ENCODE assay signal across 25 cellular contexts in genomic region chr3:89697321-89697916, GRCh38.
A peak's percentile ranks its signal among the peaks of the same experiment; 100 is the strongest.
DNase-seq lines count a peak whose midpoint lies in the region; ATAC-seq and TF ChIP-seq lines count a peak whose summit lies in the region.
"Had no signal": no experiment of that assay in that cellular context is flagged by ENCODE, and none has a peak within 500 bp of the region (broad histone marks: within the 10 kb centered on the region; RNA-seq: fewer than 3 reads in every experiment).

No MANE protein-coding gene starts in this region.

- H3K27ac Mint-ChIP-seq in activated naive CD4-positive, alpha-beta T cell treated with anti-CD3 and anti-CD28 coated beads, Interleukin-2, amount 10 ng/mL, durations not matched to agents 7 days and 5 days, result no peak overlapping the region
- H3K27ac Mint-ChIP-seq: activated naive CD8-positive, alpha-beta T cell treated with anti-CD3 and anti-CD28 coated beads, Interleukin-2, amount 10 ng/mL, durations not matched to agents 7 days and 5 days; stimulated activated effector memory CD8-positive, alpha-beta T cell treated with anti-CD3 and anti-CD28 coated beads, Interleukin-12 subunit alpha, Interleukin-12 subunit beta, amount 100 ng/mL, for 72 hours had no signal

- no peak overlapping the region for H3K4me3 Mint-ChIP-seq in activated naive CD4-positive, alpha-beta T cell treated with anti-CD3 and anti-CD28 coated beads, Interleukin-2, amount 10 ng/mL, durations not matched to agents 7 days and 5 days
- H3K4me3 Mint-ChIP-seq: activated naive CD8-positive, alpha-beta T cell treated with anti-CD3 and anti-CD28 coated beads, Interleukin-2, amount 10 ng/mL, durations not matched to agents 7 days and 5 days; neural crest cell; stimulated activated effector memory CD8-positive, alpha-beta T cell treated with anti-CD3 and anti-CD28 coated beads, Interleukin-12 subunit alpha, Interleukin-12 subunit beta, amount 100 ng/mL, for 72 hours had no signal

- CTCF ChIA-PET in RWPE1 (lab: Yijun Ruan, JAX), result interaction anchor here (0.6 kb wide), 1 partner anchor 315 kb away, joined by 3 read pairs; no protein-coding TSS in a partner anchor
- CTCF ChIA-PET in activated naive CD4-positive, alpha-beta T cell treated with anti-CD3 and anti-CD28 coated beads, Interleukin-2, amount 10 ng/mL, durations not matched to agents 7 days and 5 days (lab: Charles Lee), result no interaction called here

- POLR2A ChIA-PET in RWPE1 (lab: Yijun Ruan, JAX; ENCODE audit: low non-redundant PET), result no interaction called here

- peaks cover 19% of the 10 kb centered on the region for H3K9me3 Mint-ChIP-seq in activated naive CD4-positive, alpha-beta T cell treated with anti-CD3 and anti-CD28 coated beads, Interleukin-2, amount 10 ng/mL, durations not matched to agents 7 days and 5 days

- peak; percentile 35 for DNase-seq in DMS 273 treated with DMSO at 0.1 percent for 48 hours (lab: John Stamatoyannopoulos, UW)
- DNase-seq in RWPE1 (ENCODE audit: low spot score), result peak; percentile 16
- peak; percentile 30 for DNase-seq in kidney tubule cell (ENCODE audit: low spot score)
- no peak for DNase-seq in activated naive CD4-positive, alpha-beta T cell treated with anti-CD3 and anti-CD28 coated beads, Interleukin-2, amount 10 ng/mL, durations not matched to agents 7 days and 5 days
- no peak for DNase-seq in DMS153 (lab: John Stamatoyannopoulos, UW)
- no peak for DNase-seq in COLO668 (lab: John Stamatoyannopoulos, UW; ENCODE audit: unreplicated experiment)
- DNase-seq: activated CD8-positive, alpha-beta memory T cell treated with anti-CD3 and anti-CD28 coated beads for 24 hours; activated effector memory CD4-positive, alpha-beta T cell treated with Interleukin-2 at 50 U/mL for 16 hours; activated naive CD8-positive, alpha-beta T cell treated with anti-CD3 and anti-CD28 coated beads, Interleukin-2, amount 10 ng/mL, durations not matched to agents 7 days and 5 days; Caco-2; EL; glutamatergic neuron; NCI-H1417 treated with DMSO at 0.1 percent for 48 hours; NCI-H510A; right lobe of liver; stimulated activated CD4-positive, alpha-beta T cell treated with anti-CD3 and anti-CD28 coated beads, Interleukin-4, amount 100 ng/mL, for 24 hours; T-helper 2 cell; upper lobe of right lung had no signal

- H3K4me1 Mint-ChIP-seq in activated naive CD4-positive, alpha-beta T cell treated with anti-CD3 and anti-CD28 coated beads, Interleukin-2, amount 10 ng/mL, durations not matched to agents 7 days and 5 days, result no peaks in the 10 kb centered on the region
- H3K4me1 Mint-ChIP-seq: activated naive CD8-positive, alpha-beta T cell treated with anti-CD3 and anti-CD28 coated beads, Interleukin-2, amount 10 ng/mL, durations not matched to agents 7 days and 5 days; neural crest cell; stimulated activated effector memory CD8-positive, alpha-beta T cell treated with anti-CD3 and anti-CD28 coated beads, Interleukin-12 subunit alpha, Interleukin-12 subunit beta, amount 100 ng/mL, for 72 hours had no signal

- no peak for TF ChIP-seq CTCF in 22Rv1 (IDR thresholded peaks at IDR 0.05)
- no peak for TF ChIP-seq CTCF in RWPE1 (conservative IDR thresholded peaks at IDR 0.05; ENCODE audit: low read depth)

- no peaks in the 10 kb centered on the region for H3K27me3 Mint-ChIP-seq in activated naive CD4-positive, alpha-beta T cell treated with anti-CD3 and anti-CD28 coated beads, Interleukin-2, amount 10 ng/mL, durations not matched to agents 7 days and 5 days
- H3K27me3 Mint-ChIP-seq: activated naive CD8-positive, alpha-beta T cell treated with anti-CD3 and anti-CD28 coated beads, Interleukin-2, amount 10 ng/mL, durations not matched to agents 7 days and 5 days had no signal

- H3K27ac ChIP-seq in 22Rv1 (peak overlapping the region; percentile 18; the same call in 1 of the 2 replicates), RWPE1 (no peak overlapping the region)
- H3K27ac ChIP-seq: BLaER1 treated with 17β-estradiol and CSF1 and Interleukin-3, amounts not matched to agents 10 nM and 100 nM; dorsolateral prefrontal cortex; right lobe of liver; upper lobe of right lung had no signal

- no peak for ATAC-seq in GM18858 (IDR thresholded peaks at IDR 0.05; ENCODE audit: unreplicated experiment)
- ATAC-seq: right lobe of liver; SK-N-SH treated with all-trans-retinoic acid at 6 μM for 48 hours; stimulated activated effector memory CD8-positive, alpha-beta T cell treated with anti-CD3 and anti-CD28 coated beads, Interleukin-12 subunit alpha, Interleukin-12 subunit beta, amount 100 ng/mL, for 72 hours; upper lobe of right lung had no signal

- no peaks in the 10 kb centered on the region for H3K36me3 Mint-ChIP-seq in activated naive CD4-positive, alpha-beta T cell treated with anti-CD3 and anti-CD28 coated beads, Interleukin-2, amount 10 ng/mL, durations not matched to agents 7 days and 5 days
- H3K36me3 Mint-ChIP-seq: activated naive CD8-positive, alpha-beta T cell treated with anti-CD3 and anti-CD28 coated beads, Interleukin-2, amount 10 ng/mL, durations not matched to agents 7 days and 5 days; stimulated activated effector memory CD8-positive, alpha-beta T cell treated with anti-CD3 and anti-CD28 coated beads, Interleukin-12 subunit alpha, Interleukin-12 subunit beta, amount 100 ng/mL, for 72 hours had no signal

Comparison
In these comparisons a context has a peak if more than half of its experiments do, and no peak if none do; other contexts are left out.
1. DNase-seq: peak in DMS 273 treated with DMSO at 0.1 percent for 48 hours (single experiment), RWPE1 (single experiment) and kidney tubule cell (single experiment); none in activated naive CD4-positive, alpha-beta T cell treated with anti-CD3 and anti-CD28 coated beads, Interleukin-2, amount 10 ng/mL, durations not matched to agents 7 days and 5 days (single experiment), DMS153 (single experiment) and COLO668 (single experiment).